ENCODE assay signal across 29 cellular contexts in the genomic region with DNA sequence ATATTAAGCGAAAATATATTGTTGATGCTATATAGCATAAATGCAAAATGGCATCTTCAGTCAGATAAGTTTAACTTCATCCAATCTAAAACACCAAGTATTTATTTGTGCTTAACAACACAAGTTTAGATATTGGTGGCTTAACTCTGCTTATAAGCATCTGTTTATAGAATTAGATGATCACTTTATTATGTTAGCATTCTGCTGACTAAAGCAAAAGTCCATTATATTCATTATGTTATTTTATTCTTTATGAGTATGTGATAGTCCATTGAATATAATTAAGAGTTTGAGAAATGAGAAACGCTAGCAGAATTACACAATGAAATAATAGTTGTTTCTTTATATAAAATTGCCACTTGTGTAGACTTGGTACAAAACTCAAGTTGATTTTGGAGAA.
DNase-seq lines count a peak whose midpoint lies in the region; ATAC-seq, FAIRE-seq and TF ChIP-seq lines count a peak whose summit lies in the region.
"Had no signal": no experiment of that assay in that cellular context is flagged by ENCODE, and none has a peak within 500 bp of the region (broad histone marks: within the 10 kb centered on the region; RNA-seq: fewer than 3 reads in every experiment).

No MANE protein-coding gene starts in this region.

- no peak overlapping the region for H3K27ac Mint-ChIP-seq in immature natural killer cell
- H3K27ac Mint-ChIP-seq: CD14-positive monocyte; CD4-positive, alpha-beta memory T cell; CD4-positive, CD25-positive, alpha-beta regulatory T cell; CD8-positive, alpha-beta memory T cell had no signal

- CTCF ChIA-PET in A549 (lab: Yijun Ruan, JAX): no interaction called here
- CTCF ChIA-PET in HCT116 (lab: Charles Lee): no interaction called here
- CTCF ChIA-PET in PC-9 (lab: Charles Lee): no interaction called here

- FAIRE-seq in A204.1 (lab: Jason Lieb, UNC) (peak; percentile 21), A549 (lab: Jason Lieb, UNC) (no peak)
- FAIRE-seq: GM12878, GM12892, GM18507 had no signal

- TF ChIP-seq RAD21 in A549 (conservative IDR thresholded peaks at IDR 0.05 in 1 of 2, IDR thresholded peaks at IDR 0.05 in 1 of 2) (no peak), HCT116 (IDR thresholded peaks at IDR 0.05; ENCODE audit: low read depth) (no peak)

- BruUV-seq in HCT116 (replicated peaks; lab: Mats Ljungman, UMichigan) (no TSS peak), PC-9 (replicated peaks; lab: Mats Ljungman, UMichigan) (no TSS peak)

- no peak for TF ChIP-seq POLR2A in A549 (IDR thresholded peaks at IDR 0.05; ENCODE audit: low read length)
- no peak for TF ChIP-seq POLR2A in HCT116 (IDR thresholded peaks at IDR 0.05; ENCODE audit: borderline replicate concordance, extremely low read depth, insufficient read depth, insufficient read length)

- H3K4me3 ChIP-seq in A549 (no peak overlapping the region), HCT116 (replicated peaks in 1 of 2; ENCODE audit: low read depth in 1 of 2, low read length in 2 of 2) (no peak overlapping the region), PC-9 (no peak overlapping the region), MG63 (no peak overlapping the region)
- H3K4me3 ChIP-seq: BLaER1, GM12878 had no signal

- H3K4me2 ChIP-seq in A549 (no peak overlapping the region), HCT116 (ENCODE audit: low read length) (no peak overlapping the region), PC-9 (no peak overlapping the region)
- H3K4me2 ChIP-seq: BLaER1 had no signal

- H3K9me3 Mint-ChIP-seq in immature natural killer cell: peaks cover 2 to 17% (median 7%) of the 10 kb centered on the region in 6 donors

- H3K27me3 ChIP-seq in HCT116 (ENCODE audit: insufficient read depth, low read length) (no peaks in the 10 kb centered on the region), PC-9 (ENCODE audit: insufficient read depth, low read depth) (no peaks in the 10 kb centered on the region), MG63 (no peaks in the 10 kb centered on the region)
- H3K27me3 ChIP-seq: BE2C, BLaER1 had no signal

- no peaks in the 10 kb centered on the region for H3K27me3 Mint-ChIP-seq in immature natural killer cell (ENCODE audit: low read depth in 3 of 3)
- H3K27me3 Mint-ChIP-seq: CD4-positive, alpha-beta memory T cell; CD4-positive, CD25-positive, alpha-beta regulatory T cell; CD8-positive, alpha-beta memory T cell had no signal

- no peaks in the 10 kb centered on the region for H3K4me1 ChIP-seq in A549
- no peaks in the 10 kb centered on the region for H3K4me1 ChIP-seq in HCT116 (ENCODE audit: control insufficient read depth in 1 of 2, insufficient read depth in 2 of 2, low read length in 2 of 2)
- no peaks in the 10 kb centered on the region for H3K4me1 ChIP-seq in PC-9 (replicated peaks; ENCODE audit: insufficient read depth)
- H3K4me1 ChIP-seq: BE2C, BLaER1, Caco-2 had no signal

- H3K27ac ChIP-seq in A549 (no peak overlapping the region), HCT116 (ENCODE audit: low read depth, low read length) (no peak overlapping the region), PC-9 (no peak overlapping the region)
- H3K27ac ChIP-seq: BLaER1 had no signal

- H3K79me2 ChIP-seq in HCT116 (ENCODE audit: insufficient read depth, low read length) (no peaks in the 10 kb centered on the region), PC-9 (ENCODE audit: low read depth) (no peaks in the 10 kb centered on the region)

- RAD21 ChIA-PET in HCT116 (lab: Charles Lee; ENCODE audit: low non-redundant PET in 1 of 2, low total read pairs in 2 of 2, uncharacterized antibody in 2 of 2, unreplicated experiment in 2 of 2): no interaction called here

- no peaks in the 10 kb centered on the region for H3F3A ChIP-seq in PC-9 (ENCODE audit: insufficient read depth, low read depth)

- H3K9me2 ChIP-seq in HCT116 (ENCODE audit: insufficient read depth) (no peaks in the 10 kb centered on the region), PC-9 (ENCODE audit: insufficient read depth) (peaks cover 9% of the 10 kb centered on the region; the same call in 1 of the 2 replicates)

- no peaks in the 10 kb centered on the region for H3K36me3 Mint-ChIP-seq in immature natural killer cell
- H3K36me3 Mint-ChIP-seq: CD14-positive monocyte; CD4-positive, alpha-beta memory T cell; CD4-positive, CD25-positive, alpha-beta regulatory T cell; CD8-positive, alpha-beta memory T cell had no signal

- WGBS in A549 (ENCODE audit: missing lambda C conversion rate): 16% methylated on average over 2 of the region's 2 CpGs

- no peak overlapping the region for H3K9ac ChIP-seq in HCT116 (ENCODE audit: low read length)
- H3K9ac ChIP-seq: BLaER1 had no signal

- DNase-seq in A549 (ENCODE audit: low read depth in 1 of 2, low spot score in 1 of 2) (no peak), HCT116 (ENCODE audit: low read depth, low spot score) (no peak), PC-9 (no peak), immature natural killer cell (no peak), MG63 (no peak), COR-L47 (lab: John Stamatoyannopoulos, UW) (no peak)
- DNase-seq in stimulated activated naive CD4-positive, alpha-beta T cell treated with Interleukin-2 at 50 U/mL for 16 hours (lab: John Stamatoyannopoulos, UW): no peak
- DNase-seq: 8988T; ACHN; BE2C; C1 segment of cervical spinal cord; Caco-2; Calu3; CD4-positive, alpha-beta memory T cell; CD4-positive, CD25-positive, alpha-beta regulatory T cell; CD8-positive, alpha-beta memory T cell; DMS 273 treated with DMSO at 0.1 percent for 48 hours; DMS153; DMS53; DMS79; DND-41; EL; GDM1 had no signal

- intact Hi-C loops in HCT116 (cut with micrococcal nuclease) (no loop called here), PC-9 (cut with micrococcal nuclease; ENCODE audit: unreplicated experiment) (no loop called here)

- POLR2A ChIA-PET in A549 (lab: Yijun Ruan, JAX) (no interaction called here), HCT116 (lab: Charles Lee) (no interaction called here), PC-9 (lab: Charles Lee; ENCODE audit: unreplicated experiment) (no interaction called here)

- no peak overlapping the region for H2AFZ ChIP-seq in HCT116 (ENCODE audit: low read depth, low read length, poor library complexity, severe bottlenecking)
- H2AFZ ChIP-seq in PC-9: peak overlapping the region; percentile 39; the same call in 1 of the 2 replicates

- no peak for ATAC-seq in A549
- ATAC-seq in HCT116: no peak
- ATAC-seq: GM12878 had no signal

- H3K36me3 ChIP-seq in HCT116 (ENCODE audit: control insufficient read depth in 1 of 2, insufficient read depth in 2 of 2, low read length in 2 of 2): no peaks in the 10 kb centered on the region
- H3K36me3 ChIP-seq in PC-9 (ENCODE audit: low read depth): no peaks in the 10 kb centered on the region
- no peaks in the 10 kb centered on the region for H3K36me3 ChIP-seq in MG63
- H3K36me3 ChIP-seq: BE2C, BLaER1 had no signal

- TF ChIP-seq CTCF in A549 (IDR thresholded peaks at IDR 0.05) (no peak), HCT116 (IDR thresholded peaks at IDR 0.05 in 2 of 3, conservative IDR thresholded peaks at IDR 0.05 in 1 of 3; ENCODE audit: borderline replicate concordance in 1 of 3, insufficient read depth in 1 of 3, low read depth in 2 of 3, low read length in 2 of 3) (no peak), PC-9 (conservative IDR thresholded peaks at IDR 0.05) (no peak)

- H4K20me1 ChIP-seq in HCT116 (ENCODE audit: insufficient read depth) (no peaks in the 10 kb centered on the region), PC-9 (ENCODE audit: insufficient read depth) (no peaks in the 10 kb centered on the region)
- H4K20me1 ChIP-seq: BLaER1 had no signal

- H3K4me1 Mint-ChIP-seq in immature natural killer cell: no peaks in the 10 kb centered on the region
- H3K4me1 Mint-ChIP-seq: CD14-positive monocyte; CD4-positive, alpha-beta memory T cell; CD4-positive, CD25-positive, alpha-beta regulatory T cell; CD8-positive, alpha-beta memory T cell had no signal

- H3K9me3 ChIP-seq in A549 (no peaks in the 10 kb centered on the region), HCT116 (ENCODE audit: control insufficient read depth in 1 of 2, insufficient read depth in 1 of 2, low read depth in 1 of 2, low read length in 2 of 2) (peaks cover 4 to 14% of the 10 kb centered on the region in 2 experiments; a peak in 3 of 4 replicates), PC-9 (ENCODE audit: insufficient read depth, low read depth) (no peaks in the 10 kb centered on the region; the same call in 1 of the 2 replicates), MG63 (no peaks in the 10 kb centered on the region)
- H3K9me3 ChIP-seq: BE2C, BLaER1, Caco-2 had no signal

- no peak overlapping the region for H3K4me3 Mint-ChIP-seq in immature natural killer cell
- H3K4me3 Mint-ChIP-seq: CD14-positive monocyte; CD4-positive, alpha-beta memory T cell; CD4-positive, CD25-positive, alpha-beta regulatory T cell; CD8-positive, alpha-beta memory T cell had no signal

- no peak for TF ChIP-seq EP300 in A549 (IDR thresholded peaks at IDR 0.05)

TF ChIP-seq in A549, 52 proteins besides CTCF, POLR2A, EP300 and RAD21:
- TF ChIP-seq MAFK (IDR thresholded peaks at IDR 0.05; ENCODE audit: partially characterized antibody) (peak; percentile 58), CHD2 (IDR thresholded peaks at IDR 0.05; ENCODE audit: low read length, partially characterized antibody) (no peak)

TF ChIP-seq in HCT116, 20 proteins besides CTCF, POLR2A, EP300 and RAD21:
- TF ChIP-seq EZH2 (IDR thresholded peaks at IDR 0.05): no peak
- no peak for TF ChIP-seq SRF (IDR thresholded peaks at IDR 0.05; ENCODE audit: low read depth)
- 0 out of 2 replicates have a peak, but pooled peaks have one; percentile 15 for TF ChIP-seq ZNF274 (IDR thresholded peaks at IDR 0.05; ENCODE audit: low read depth, low read length)
TF ChIP-seq in HCT116: peak in this region for 1.
